1 cellular context compared by ENCODE assay signal in the genomic region with DNA sequence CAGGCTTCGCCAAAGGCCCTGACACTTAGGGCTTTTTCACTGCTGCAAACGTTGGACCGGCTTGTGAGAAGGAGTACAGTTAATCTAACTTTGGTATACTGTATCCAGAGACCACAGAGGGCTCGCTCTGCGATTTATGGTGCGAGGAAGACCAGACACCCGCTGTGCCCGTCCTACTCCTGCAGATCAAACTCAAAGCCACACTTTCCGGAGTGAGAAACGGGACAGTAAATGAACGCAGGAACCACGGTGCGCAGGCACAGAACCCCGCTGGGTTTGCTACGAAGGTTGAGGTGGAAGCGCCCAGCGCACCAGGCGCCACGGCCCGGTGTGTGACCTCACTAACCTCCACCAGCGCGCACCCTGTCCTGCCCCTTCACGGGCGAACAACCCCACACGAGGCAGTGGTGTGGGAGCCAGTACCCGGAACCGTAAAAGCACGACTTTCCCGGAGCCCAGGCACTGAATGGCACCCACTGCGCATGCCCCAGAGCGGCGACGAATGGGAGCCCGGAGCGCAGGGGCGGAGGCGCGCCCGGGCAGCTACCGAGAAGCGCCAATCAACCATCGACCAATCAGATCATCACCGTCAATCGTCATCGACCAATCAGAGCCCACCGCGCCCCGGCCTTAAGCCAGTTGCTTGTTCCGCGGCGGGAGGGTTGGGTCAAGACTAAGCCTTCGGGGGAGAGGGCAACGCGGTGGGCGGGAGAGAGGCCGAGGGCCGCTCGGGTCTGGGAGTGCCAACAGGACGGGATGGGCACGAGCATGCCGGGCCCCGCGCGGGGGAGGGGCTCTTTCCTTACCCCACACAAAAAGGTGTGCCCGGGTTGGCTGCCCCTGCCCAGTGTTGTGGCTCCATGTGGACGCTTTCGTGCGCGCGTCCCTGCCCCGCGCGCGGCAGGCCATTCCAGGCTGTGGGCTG.
TF ChIP-seq lines count a peak whose summit lies in the region.

No MANE protein-coding gene starts in this region.

TF ChIP-seq in HepG2, 621 proteins besides CTCF, POLR2A, EP300 and RAD21 (continues in another document):
- no peak for TF ChIP-seq NR1H2 (CRISPR knock-in tag; IDR thresholded peaks at IDR 0.05; ENCODE audit: borderline replicate concordance, low read depth)
- peak; percentile 43 for TF ChIP-seq CREM (IDR thresholded peaks at IDR 0.05)
- TF ChIP-seq CREM (CRISPR knock-in tag; IDR thresholded peaks at IDR 0.05): no peak
- TF ChIP-seq JUND (CRISPR knock-in tag; IDR thresholded peaks at IDR 0.05): no peak
- TF ChIP-seq ZNF607 (CRISPR knock-in tag; IDR thresholded peaks at IDR 0.05; ENCODE audit: borderline replicate concordance): no peak; the same call in 1 of the 2 replicates
- no peak for TF ChIP-seq REXO4 (CRISPR knock-in tag; IDR thresholded peaks at IDR 0.05; ENCODE audit: borderline replicate concordance)
- TF ChIP-seq WIZ (CRISPR knock-in tag; IDR thresholded peaks at IDR 0.05): no peak
- TF ChIP-seq, protein P1, sequence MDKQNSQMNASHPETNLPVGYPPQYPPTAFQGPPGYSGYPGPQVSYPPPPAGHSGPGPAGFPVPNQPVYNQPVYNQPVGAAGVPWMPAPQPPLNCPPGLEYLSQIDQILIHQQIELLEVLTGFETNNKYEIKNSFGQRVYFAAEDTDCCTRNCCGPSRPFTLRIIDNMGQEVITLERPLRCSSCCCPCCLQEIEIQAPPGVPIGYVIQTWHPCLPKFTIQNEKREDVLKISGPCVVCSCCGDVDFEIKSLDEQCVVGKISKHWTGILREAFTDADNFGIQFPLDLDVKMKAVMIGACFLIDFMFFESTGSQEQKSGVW (CRISPR knock-in tag; IDR thresholded peaks at IDR 0.05; ENCODE audit: borderline replicate concordance): no peak
- peak; percentile 67; the same call in 1 of the 2 replicates for TF ChIP-seq ZNF451 (CRISPR knock-in tag; IDR thresholded peaks at IDR 0.05)
- no peak for TF ChIP-seq ZNF510 (CRISPR knock-in tag; IDR thresholded peaks at IDR 0.05; ENCODE audit: low read depth)
- TF ChIP-seq NR0B2 (CRISPR knock-in tag; IDR thresholded peaks at IDR 0.05): no peak
- no peak for TF ChIP-seq NR2F6 (IDR thresholded peaks at IDR 0.05)
- TF ChIP-seq NR2F6 (CRISPR knock-in tag; IDR thresholded peaks at IDR 0.05): peak; percentile 14; the same call in 1 of the 2 replicates
- TF ChIP-seq NFKBIZ (CRISPR knock-in tag; IDR thresholded peaks at IDR 0.05): no peak
- no peak for TF ChIP-seq PRDM4 (CRISPR knock-in tag; IDR thresholded peaks at IDR 0.05; ENCODE audit: borderline replicate concordance)
- TF ChIP-seq RFX5 (IDR thresholded peaks at IDR 0.05; ENCODE audit: low read depth, low read length): peak; percentile 76
- TF ChIP-seq HNRNPL (IDR thresholded peaks at IDR 0.05; ENCODE audit: low read depth, low read length): peak; percentile 92
- TF ChIP-seq TCF7 (IDR thresholded peaks at IDR 0.05; ENCODE audit: low read depth): no peak
- TF ChIP-seq DNMT3B (CRISPR knock-in tag; conservative IDR thresholded peaks at IDR 0.05): 0 out of 2 replicates have a peak, but pooled peaks have one; percentile 40
- no peak for TF ChIP-seq CEBPB (IDR thresholded peaks at IDR 0.05; ENCODE audit: borderline replicate concordance, low read depth, low read length)
- TF ChIP-seq ZNF572 (CRISPR knock-in tag; IDR thresholded peaks at IDR 0.05): no peak
- peak; percentile 75 for TF ChIP-seq ZFY (CRISPR knock-in tag; IDR thresholded peaks at IDR 0.05)
- no peak for TF ChIP-seq ZNF672 (CRISPR knock-in tag; IDR thresholded peaks at IDR 0.05)
- TF ChIP-seq ZNF432 (CRISPR knock-in tag; IDR thresholded peaks at IDR 0.05; ENCODE audit: borderline replicate concordance): no peak
- no peak for TF ChIP-seq MTF2 (CRISPR knock-in tag; IDR thresholded peaks at IDR 0.05; ENCODE audit: borderline replicate concordance)
- TF ChIP-seq ZNF383 (CRISPR knock-in tag; IDR thresholded peaks at IDR 0.05; ENCODE audit: borderline replicate concordance): no peak
- TF ChIP-seq ETS1 (CRISPR knock-in tag; IDR thresholded peaks at IDR 0.05): no peak
- TF ChIP-seq ZNF354B (CRISPR knock-in tag; IDR thresholded peaks at IDR 0.05): no peak
- no peak for TF ChIP-seq ZMYM2 (CRISPR knock-in tag; IDR thresholded peaks at IDR 0.05)
- TF ChIP-seq KDM2A (CRISPR knock-in tag; IDR thresholded peaks at IDR 0.05; ENCODE audit: borderline replicate concordance, low read depth): peak; percentile 87; the same call in 1 of the 2 replicates
- no peak for TF ChIP-seq ZNF333 (CRISPR knock-in tag; IDR thresholded peaks at IDR 0.05; ENCODE audit: borderline replicate concordance)
- no peak for TF ChIP-seq SMAD1 (CRISPR knock-in tag; IDR thresholded peaks at IDR 0.05; ENCODE audit: borderline replicate concordance, low read depth)
- TF ChIP-seq SP4 (CRISPR knock-in tag; IDR thresholded peaks at IDR 0.05): 0 out of 2 replicates have a peak, but pooled peaks have one; percentile 51
- 0 out of 2 replicates have a peak, but pooled peaks have one; percentile 33 for TF ChIP-seq HOXD1 (CRISPR knock-in tag; IDR thresholded peaks at IDR 0.05)
- TF ChIP-seq JARID2 (CRISPR knock-in tag; IDR thresholded peaks at IDR 0.05; ENCODE audit: insufficient replicate concordance): no peak
- peak; percentile 97 for TF ChIP-seq NFYB (CRISPR knock-in tag; IDR thresholded peaks at IDR 0.05)
- TF ChIP-seq, protein P2, sequence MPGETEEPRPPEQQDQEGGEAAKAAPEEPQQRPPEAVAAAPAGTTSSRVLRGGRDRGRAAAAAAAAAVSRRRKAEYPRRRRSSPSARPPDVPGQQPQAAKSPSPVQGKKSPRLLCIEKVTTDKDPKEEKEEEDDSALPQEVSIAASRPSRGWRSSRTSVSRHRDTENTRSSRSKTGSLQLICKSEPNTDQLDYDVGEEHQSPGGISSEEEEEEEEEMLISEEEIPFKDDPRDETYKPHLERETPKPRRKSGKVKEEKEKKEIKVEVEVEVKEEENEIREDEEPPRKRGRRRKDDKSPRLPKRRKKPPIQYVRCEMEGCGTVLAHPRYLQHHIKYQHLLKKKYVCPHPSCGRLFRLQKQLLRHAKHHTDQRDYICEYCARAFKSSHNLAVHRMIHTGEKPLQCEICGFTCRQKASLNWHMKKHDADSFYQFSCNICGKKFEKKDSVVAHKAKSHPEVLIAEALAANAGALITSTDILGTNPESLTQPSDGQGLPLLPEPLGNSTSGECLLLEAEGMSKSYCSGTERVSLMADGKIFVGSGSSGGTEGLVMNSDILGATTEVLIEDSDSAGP (CRISPR knock-in tag; IDR thresholded peaks at IDR 0.05; ENCODE audit: borderline replicate concordance): peak; percentile 59; the same call in 1 of the 2 replicates
- no peak for TF ChIP-seq NCOA5 (CRISPR knock-in tag; IDR thresholded peaks at IDR 0.05)
- TF ChIP-seq PAWR (CRISPR knock-in tag; IDR thresholded peaks at IDR 0.05; ENCODE audit: borderline replicate concordance): no peak
- TF ChIP-seq, protein P3, sequence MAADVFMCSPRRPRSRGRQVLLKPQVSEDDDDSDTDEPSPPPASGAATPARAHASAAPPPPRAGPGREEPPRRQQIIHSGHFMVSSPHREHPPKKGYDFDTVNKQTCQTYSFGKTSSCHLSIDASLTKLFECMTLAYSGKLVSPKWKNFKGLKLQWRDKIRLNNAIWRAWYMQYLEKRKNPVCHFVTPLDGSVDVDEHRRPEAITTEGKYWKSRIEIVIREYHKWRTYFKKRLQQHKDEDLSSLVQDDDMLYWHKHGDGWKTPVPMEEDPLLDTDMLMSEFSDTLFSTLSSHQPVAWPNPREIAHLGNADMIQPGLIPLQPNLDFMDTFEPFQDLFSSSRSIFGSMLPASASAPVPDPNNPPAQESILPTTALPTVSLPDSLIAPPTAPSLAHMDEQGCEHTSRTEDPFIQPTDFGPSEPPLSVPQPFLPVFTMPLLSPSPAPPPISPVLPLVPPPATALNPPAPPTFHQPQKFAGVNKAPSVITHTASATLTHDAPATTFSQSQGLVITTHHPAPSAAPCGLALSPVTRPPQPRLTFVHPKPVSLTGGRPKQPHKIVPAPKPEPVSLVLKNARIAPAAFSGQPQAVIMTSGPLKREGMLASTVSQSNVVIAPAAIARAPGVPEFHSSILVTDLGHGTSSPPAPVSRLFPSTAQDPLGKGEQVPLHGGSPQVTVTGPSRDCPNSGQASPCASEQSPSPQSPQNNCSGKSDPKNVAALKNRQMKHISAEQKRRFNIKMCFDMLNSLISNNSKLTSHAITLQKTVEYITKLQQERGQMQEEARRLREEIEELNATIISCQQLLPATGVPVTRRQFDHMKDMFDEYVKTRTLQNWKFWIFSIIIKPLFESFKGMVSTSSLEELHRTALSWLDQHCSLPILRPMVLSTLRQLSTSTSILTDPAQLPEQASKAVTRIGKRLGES (CRISPR knock-in tag; IDR thresholded peaks at IDR 0.05; ENCODE audit: borderline replicate concordance): no peak
- TF ChIP-seq MTF1 (CRISPR knock-in tag; IDR thresholded peaks at IDR 0.05): no peak
- TF ChIP-seq ZNF800 (CRISPR knock-in tag; IDR thresholded peaks at IDR 0.05): 0 out of 2 replicates have a peak, but pooled peaks have one; percentile 23
- peak; percentile 75 for TF ChIP-seq CREB1 (IDR thresholded peaks at IDR 0.05)
- TF ChIP-seq CREB1 (CRISPR knock-in tag; IDR thresholded peaks at IDR 0.05): peak; percentile 56; the same call in 1 of the 2 replicates
- TF ChIP-seq FOSL1 (CRISPR knock-in tag; IDR thresholded peaks at IDR 0.05; ENCODE audit: borderline replicate concordance): no peak
- TF ChIP-seq, protein P4, sequence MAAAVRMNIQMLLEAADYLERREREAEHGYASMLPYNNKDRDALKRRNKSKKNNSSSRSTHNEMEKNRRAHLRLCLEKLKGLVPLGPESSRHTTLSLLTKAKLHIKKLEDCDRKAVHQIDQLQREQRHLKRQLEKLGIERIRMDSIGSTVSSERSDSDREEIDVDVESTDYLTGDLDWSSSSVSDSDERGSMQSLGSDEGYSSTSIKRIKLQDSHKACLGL (CRISPR knock-in tag; IDR thresholded peaks at IDR 0.05): no peak
